Comparison of ENCODE assay signal across 27 cellular contexts in genomic region chr11:77421041-77421723, GRCh38.
"Had no signal": no experiment of that assay in that cellular context is flagged by ENCODE, and none has a peak within 500 bp of the region (broad histone marks: within the 10 kb centered on the region; RNA-seq: fewer than 3 reads in every experiment).

No MANE protein-coding gene starts in this region.

- H3K27ac Mint-ChIP-seq: memory B cell; nephron progenitor cell; stimulated activated naive CD8-positive, alpha-beta T cell treated with anti-CD3 and anti-CD28 coated beads, Interleukin-15, amount 100 ng/mL, for 72 hours had no signal

- H3K27me3 ChIP-seq: dorsolateral prefrontal cortex, gastrocnemius medialis, right atrium auricular region, suprapubic skin, transverse colon, upper lobe of right lung, uterus had no signal

- H3K4me3 ChIP-seq: dorsolateral prefrontal cortex, gastrocnemius medialis, lung, prostate gland, right atrium auricular region, smooth muscle cell, suprapubic skin, transverse colon, upper lobe of right lung, uterus had no signal

- H3K9me3 Mint-ChIP-seq: memory B cell; naive thymus-derived CD8-positive, alpha-beta T cell; nephron progenitor cell; stimulated activated naive CD8-positive, alpha-beta T cell treated with anti-CD3 and anti-CD28 coated beads, Interleukin-15, amount 100 ng/mL, for 72 hours had no signal

- H3K36me3 Mint-ChIP-seq: memory B cell; naive thymus-derived CD8-positive, alpha-beta T cell had no signal

- H3K9me3 ChIP-seq: gastrocnemius medialis, prostate gland, right atrium auricular region, suprapubic skin, transverse colon, upper lobe of right lung, uterus had no signal

- DNase-seq: dorsolateral prefrontal cortex; effector CD4-positive, alpha-beta T cell; foreskin fibroblast; gastrocnemius medialis; head of caudate nucleus; kidney; midbrain; naive thymus-derived CD8-positive, alpha-beta T cell; nephron progenitor cell; nucleus accumbens; stimulated activated CD4-positive, alpha-beta T cell treated with anti-CD3 and anti-CD28 coated beads, Interleukin-12 subunit alpha, Interleukin-12 subunit beta, amount 100 ng/mL, for 4 hours; stimulated activated CD4-positive, alpha-beta T cell treated with anti-CD3 and anti-CD28 coated beads, Interleukin-1b, Interleukin-23, amount 100 ng/mL, for 48 hours; stimulated activated CD4-positive, alpha-beta T cell treated with anti-CD3 and anti-CD28 coated beads, Interleukin-4, amount 100 ng/mL, for 1 hour; stimulated activated CD8-positive, alpha-beta memory T cell treated with anti-CD3 and anti-CD28 coated beads, Interleukin-4, amount 100 ng/mL, for 48 hours; stimulated activated naive CD4-positive, alpha-beta T cell; stimulated activated naive CD8-positive, alpha-beta T cell treated with anti-CD3 and anti-CD28 coated beads, Interleukin-15, amount 100 ng/mL, for 72 hours; transverse colon; upper lobe of right lung; uterus had no signal

- H3K27ac ChIP-seq: dorsolateral prefrontal cortex, gastrocnemius medialis, prostate gland, right atrium auricular region, suprapubic skin, transverse colon, upper lobe of right lung, uterus had no signal

- H3K4me2 ChIP-seq: smooth muscle cell had no signal

- H3K4me1 ChIP-seq: prostate gland, right atrium auricular region, upper lobe of right lung, uterus had no signal

- H3K27me3 Mint-ChIP-seq: stimulated activated naive CD8-positive, alpha-beta T cell treated with anti-CD3 and anti-CD28 coated beads, Interleukin-15, amount 100 ng/mL, for 72 hours had no signal

- ATAC-seq: esophagus mucosa; gastrocnemius medialis; naive thymus-derived CD8-positive, alpha-beta T cell; sciatic nerve; stimulated activated naive CD8-positive, alpha-beta T cell treated with anti-CD3 and anti-CD28 coated beads, Interleukin-15, amount 100 ng/mL, for 72 hours; upper lobe of right lung had no signal

- H3K36me3 ChIP-seq: gastrocnemius medialis, prostate gland, right atrium auricular region, suprapubic skin, transverse colon, upper lobe of right lung, uterus had no signal

- H3K4me3 Mint-ChIP-seq: memory B cell; naive thymus-derived CD8-positive, alpha-beta T cell; nephron progenitor cell; stimulated activated naive CD8-positive, alpha-beta T cell treated with anti-CD3 and anti-CD28 coated beads, Interleukin-15, amount 100 ng/mL, for 72 hours had no signal
